In genomic region chr11:22703561-22703960, GRCh38 we compare ENCODE assay signal across 10 cellular contexts. TPM values are rescaled to one million over a fixed set of nuclear protein-coding genes. Genes with fewer than 3 reads are reported as not detected.
DNase-seq lines count a peak whose midpoint lies in the region; ATAC-seq and TF ChIP-seq lines count a peak whose summit lies in the region.
"Had no signal": no experiment of that assay in that cellular context is flagged by ENCODE, and none has a peak within 500 bp of the region (broad histone marks: within the 10 kb centered on the region; RNA-seq: fewer than 3 reads in every experiment).

No MANE protein-coding gene starts in this region.

- H2BK12ac ChIP-seq in neuronal stem cell (ENCODE audit: low read length) = no peak overlapping the region

- H2BK15ac ChIP-seq in neuronal stem cell (ENCODE audit: low read length) = no peak overlapping the region

- H2AFZ ChIP-seq in neuronal stem cell (ENCODE audit: low read length) = peak overlapping the region; percentile 76

- H3K18ac ChIP-seq in neuronal stem cell (ENCODE audit: low read length) = no peak overlapping the region

- H3K23ac ChIP-seq in neuronal stem cell (ENCODE audit: low read depth, low read length, poor library complexity) = no peak overlapping the region

- H3K36me3 ChIP-seq in neuronal stem cell (replicated peaks in 1 of 2; ENCODE audit: control insufficient read depth in 2 of 2, insufficient read depth in 2 of 2, low read length in 2 of 2) (no peaks in the 10 kb centered on the region), brain microvascular endothelial cell (replicated peaks) (no peaks in the 10 kb centered on the region)
- H3K36me3 ChIP-seq: transverse colon had no signal

- no peak for ATAC-seq in GM21737 (IDR thresholded peaks at IDR 0.05; ENCODE audit: unreplicated experiment)

- H3K9ac ChIP-seq in neuronal stem cell (ENCODE audit: low read depth, low read length, poor library complexity) = no peak overlapping the region

- H3K27ac ChIP-seq in neuronal stem cell (replicated peaks; ENCODE audit: low read length) (no peak overlapping the region), brain microvascular endothelial cell (no peak overlapping the region)

- H3K27me3 ChIP-seq in neuronal stem cell (ENCODE audit: control insufficient read depth in 3 of 3, insufficient read depth in 3 of 3, low read depth in 1 of 3, low read length in 3 of 3) = no peaks in the 10 kb centered on the region
- H3K27me3 ChIP-seq in brain microvascular endothelial cell (replicated peaks) = no peaks in the 10 kb centered on the region
- H3K27me3 ChIP-seq: transverse colon had no signal

- no peak overlapping the region for H3K14ac ChIP-seq in neuronal stem cell (ENCODE audit: low read length)

- H3K9me3 ChIP-seq in neuronal stem cell (replicated peaks in 1 of 2; ENCODE audit: control insufficient read depth in 2 of 2, insufficient read depth in 1 of 2, low read depth in 1 of 2, low read length in 2 of 2) = no peaks in the 10 kb centered on the region
- H3K9me3 ChIP-seq: transverse colon had no signal

- no CpG with 5 or more reads among the region's 2 CpGs for WGBS in neuronal stem cell (ENCODE audit: extremely low coverage in 2 of 2, insufficient read length in 2 of 2, insufficient replicate concordance in 1 of 2), 2 donors

- no peak overlapping the region for H3K4ac ChIP-seq in neuronal stem cell (ENCODE audit: low read length)

- H3K79me1 ChIP-seq in neuronal stem cell (ENCODE audit: low read depth, low read length) = no peaks in the 10 kb centered on the region

- DNase-seq in DMS 273 (lab: John Stamatoyannopoulos, UW; ENCODE audit: unreplicated experiment) (peak; percentile 11), DMS 273 treated with DMSO at 0.1 percent for 48 hours (lab: John Stamatoyannopoulos, UW) (no peak), NCI-H2227 (lab: John Stamatoyannopoulos, UW; ENCODE audit: unreplicated experiment) (peak; percentile 9), choroid plexus epithelial cell (ENCODE audit: low read depth) (peak; percentile 20), neuronal stem cell (ENCODE audit: low spot score) (no peak), SIG-M5 (lab: John Stamatoyannopoulos, UW) (no peak), brain microvascular endothelial cell (no peak)
- DNase-seq: T-helper 9 cell, transverse colon had no signal

- no peak overlapping the region for H4K8ac ChIP-seq in neuronal stem cell (ENCODE audit: low read depth, low read length)

- in situ Hi-C loops in brain microvascular endothelial cell (cut with HindIII; ENCODE audit: low pct_ligation_motif_present, low sequenced_read_pairs) = no loop called here

- H3K4me3 ChIP-seq in choroid plexus epithelial cell (ENCODE audit: low read depth, low read length) (no peak overlapping the region), neuronal stem cell (ENCODE audit: low read length in 2 of 2) (no peak overlapping the region), brain microvascular endothelial cell (ENCODE audit: low read depth, low read length) (no peak overlapping the region)
- H3K4me3 ChIP-seq: transverse colon had no signal

- H2BK5ac ChIP-seq in neuronal stem cell (ENCODE audit: low read length) = no peak overlapping the region

- peaks cover 3 to 14% of the 10 kb centered on the region in 2 donors for H3K4me1 ChIP-seq in neuronal stem cell (ENCODE audit: control insufficient read depth in 2 of 2, insufficient read depth in 1 of 2, low read depth in 1 of 2, low read length in 2 of 2)

- no peak overlapping the region for H4K91ac ChIP-seq in neuronal stem cell (ENCODE audit: low read depth, low read length, poor library complexity)

- H2BK120ac ChIP-seq in neuronal stem cell (ENCODE audit: low read depth, low read length) = no peak overlapping the region

- TF ChIP-seq CTCF in choroid plexus epithelial cell (conservative IDR thresholded peaks at IDR 0.05; ENCODE audit: low read depth, low read length) (no peak), brain microvascular endothelial cell (IDR thresholded peaks at IDR 0.05; ENCODE audit: low read depth, low read length, missing control alignments) (no peak)

- H3K4me2 ChIP-seq in neuronal stem cell (ENCODE audit: insufficient read depth, low read length, poor library complexity, severe bottlenecking) = no peak overlapping the region

- H2AK5ac ChIP-seq in neuronal stem cell (ENCODE audit: low read depth, low read length) = no peak overlapping the region

RNA-seq across cellular contexts. Expression of gene GAS2, which starts 37.1 kb away (rescaled TPM):
- polyA plus RNA-seq in neuronal stem cell (2013, experiment 1 of 2) = 1.4 TPM
- 0.89 TPM for polyA plus RNA-seq in neuronal stem cell (2013, experiment 2 of 2)

Comparison
In these comparisons a context has a peak if more than half of its experiments do, and no peak if none do; other contexts are left out.
1. DNase-seq: peak in DMS 273 (single experiment), NCI-H2227 (single experiment) and choroid plexus epithelial cell (single experiment); none in DMS 273 treated with DMSO at 0.1 percent for 48 hours (single experiment), neuronal stem cell (single experiment), SIG-M5 (single experiment) and brain microvascular endothelial cell (single experiment).